Comparison of ENCODE assay signal across 1 cellular context in the genomic region with DNA sequence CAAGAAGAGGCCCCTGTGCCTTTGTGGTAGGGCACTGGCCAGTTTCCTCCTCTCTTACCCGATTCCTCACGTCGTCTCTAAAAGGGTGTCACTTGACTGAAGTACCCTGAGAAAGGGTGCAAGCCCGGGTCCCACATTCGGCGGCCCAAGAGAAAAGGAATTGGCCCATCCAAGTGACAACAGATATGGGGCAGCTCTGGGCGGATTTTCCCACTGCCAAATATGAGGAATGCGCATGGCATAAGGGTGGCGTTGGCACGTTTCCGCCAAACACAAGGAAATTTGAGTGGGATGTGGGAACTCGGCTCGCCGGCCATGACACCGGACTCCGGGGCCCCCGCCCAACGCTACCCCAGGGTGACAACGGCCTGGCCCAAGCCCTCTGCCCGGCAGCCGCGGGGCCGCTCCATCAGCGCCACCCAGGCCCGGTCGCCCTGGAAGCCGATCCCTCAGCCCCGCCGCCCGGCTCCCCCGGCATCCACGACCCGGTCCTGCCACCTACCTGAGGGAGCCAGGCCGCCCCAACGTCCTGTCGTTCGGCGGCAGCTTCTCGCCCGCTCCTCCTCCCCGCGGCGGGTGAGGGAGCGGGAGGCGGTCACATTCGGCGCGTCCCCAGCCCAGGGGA.
TF ChIP-seq lines count a peak whose summit lies in the region.

No MANE protein-coding gene starts in this region.

TF ChIP-seq in endothelial cell of umbilical vein, 7 proteins besides CTCF, POLR2A, EP300 and RAD21 (continued from another document):
- TF ChIP-seq JUN (IDR thresholded peaks at IDR 0.05; ENCODE audit: borderline replicate concordance, insufficient read depth, insufficient read length, low read depth) (no peak), GATA2 (IDR thresholded peaks at IDR 0.05; ENCODE audit: insufficient read depth, insufficient read length, low read depth, low read length) (no peak)
TF ChIP-seq in endothelial cell of umbilical vein: peak in this region for 0.
